Comparison of ENCODE assay signal across 8 cellular contexts in genomic region chr20:44210422-44211176, GRCh38. TPM values are rescaled to one million over a fixed set of nuclear protein-coding genes. Genes with fewer than 3 reads are reported as not detected.
DNase-seq lines count a peak whose midpoint lies in the region; ATAC-seq and TF ChIP-seq lines count a peak whose summit lies in the region.

OSER1 (minus strand) TSS chr20:44210771; CDS start chr20:44206957, 3,814 bp downstream.

- H3K9me3 Mint-ChIP-seq in progenitor cell of endocrine pancreas (ENCODE audit: low read depth), result no peaks in the 10 kb centered on the region

- peak within 1 kb of the TSS; percentile 100 for H3K4me3 Mint-ChIP-seq in progenitor cell of endocrine pancreas (ENCODE audit: low read depth)

- ATAC-seq in HG02870 (IDR thresholded peaks at IDR 0.05; ENCODE audit: unreplicated experiment) (peak; percentile 87), left cardiac atrium (peak; percentile 94 to 95)

- H3K36me3 Mint-ChIP-seq in progenitor cell of endocrine pancreas (ENCODE audit: insufficient read depth), result peaks cover 7% of the 10 kb centered on the region

- H3K27ac Mint-ChIP-seq in progenitor cell of endocrine pancreas, result peak within 1 kb of the TSS; percentile 100

- TF ChIP-seq CTCF in GM13976 (IDR thresholded peaks at IDR 0.05; ENCODE audit: borderline replicate concordance, control extremely low read depth, extremely low read depth, insufficient read depth, missing control alignments) (no peak), progenitor cell of endocrine pancreas (IDR thresholded peaks at IDR 0.05; ENCODE audit: unreplicated experiment) (no peak)

- H3K4me1 Mint-ChIP-seq in progenitor cell of endocrine pancreas (ENCODE audit: low read depth), result peaks cover 56% of the 10 kb centered on the region

- in situ Hi-C loops in GM13976 (cut with MboI; ENCODE audit: low sequenced_read_pairs, unreplicated experiment), result loop anchor here (10.0 kb wide), 1 partner anchor 404 kb away; no protein-coding TSS in a partner anchor

- DNase-seq in GM13976 (ENCODE audit: low spot score) (peak; percentile 99), NCI-H146 treated with DMSO at 0.1 percent for 48 hours (lab: John Stamatoyannopoulos, UW; ENCODE audit: unreplicated experiment) (peak; percentile 98), amniotic epithelial cell (ENCODE audit: low read depth) (peak; percentile 95), left cardiac atrium (peak; percentile 96), progenitor cell of endocrine pancreas (ENCODE audit: low spot score, unreplicated experiment) (peak; percentile 96), ureter (ENCODE audit: low spot score) (peak; percentile 98)

- intact Hi-C loops in T-helper 1 cell treated with Interleukin-12 subunit alpha and Interleukin-12 subunit beta and Interleukin-4 antibody, amounts not matched to agents 30 ng/mL and 1 ng/mL, for 36 hours (cut with micrococcal nuclease), result loop anchor here (1.0 to 10.0 kb wide), 14 partner anchors 11 to 1152 kb away; partner anchors contain the start of genes FITM2, IFT52, PABPC1L and SERINC3
- intact Hi-C loops in left cardiac atrium (cut with DNase I), result loop anchor here (10.0 kb wide), 2 partner anchors 264 to 524 kb away; partner anchors contain the start of gene TTPAL (in 1 of the 2)

- H3K27me3 Mint-ChIP-seq in progenitor cell of endocrine pancreas, result no peaks in the 10 kb centered on the region

RNA-seq across cellular contexts. Expression of gene OSER1, which starts in this region (rescaled TPM):
- total RNA-seq in T-helper 1 cell treated with Interleukin-12 subunit alpha and Interleukin-12 subunit beta and Interleukin-4 antibody, amounts not matched to agents 30 ng/mL and 1 ng/mL, for 36 hours, result 25.3 and 26.0 TPM in 2 replicates
- total RNA-seq in left cardiac atrium (10 to 100 TPM; 19.9 to 28.5 TPM), progenitor cell of endocrine pancreas (34.9 and 35.0 TPM in 2 replicates), ureter (24.4 TPM)

Comparison
In these comparisons a context has a peak if more than half of its experiments do, and no peak if none do; other contexts are left out.
1. Peak in every context shown above with its lines: DNase-seq and ATAC-seq.